ENCODE assay signal across 8 cellular contexts in genomic region chr1:65002156-65002507, GRCh38. TPM values are rescaled to one million over a fixed set of nuclear protein-coding genes. Genes with fewer than 3 reads are reported as not detected.
DNase-seq lines count a peak whose midpoint lies in the region; ATAC-seq, FAIRE-seq and TF ChIP-seq lines count a peak whose summit lies in the region.

No MANE protein-coding gene starts in this region.

- H3K27me3 Mint-ChIP-seq in activated naive CD4-positive, alpha-beta T cell treated with anti-CD3 and anti-CD28 coated beads for 36 hours (ENCODE audit: low read depth), result no peaks in the 10 kb centered on the region
- H3K27me3 Mint-ChIP-seq in astrocyte (ENCODE audit: low read depth, unreplicated experiment) (peaks cover 25% of the 10 kb centered on the region), type B pancreatic cell (peaks cover 49% of the 10 kb centered on the region)

- TF ChIP-seq CTCF in astrocyte (IDR thresholded peaks at IDR 0.05; ENCODE audit: insufficient read depth, low read depth, low read length) (no peak), right lobe of liver (IDR thresholded peaks at IDR 0.05) (no peak), type B pancreatic cell (conservative IDR thresholded peaks at IDR 0.05) (no peak)

- no peak for FAIRE-seq in astrocyte (lab: Jason Lieb, UNC)

- ATAC-seq in right lobe of liver (peak in 1 of 4 donors; percentile 10), HG02938 (IDR thresholded peaks at IDR 0.05; ENCODE audit: unreplicated experiment) (no peak)

- H3K4me2 ChIP-seq in astrocyte (ENCODE audit: low read length), result peak overlapping the region; percentile 88

- H3K4me1 ChIP-seq in astrocyte (ENCODE audit: insufficient read depth, low read length), result peaks cover 15% of the 10 kb centered on the region
- peaks cover 0 to 9% (median 3%) of the 10 kb centered on the region in 4 donors for H3K4me1 ChIP-seq in right lobe of liver

- H3K9ac ChIP-seq in astrocyte (ENCODE audit: low read length), result peak overlapping the region; percentile 81

- H3K36me3 Mint-ChIP-seq in activated naive CD4-positive, alpha-beta T cell treated with anti-CD3 and anti-CD28 coated beads for 36 hours (ENCODE audit: low read depth), result no peaks in the 10 kb centered on the region
- H3K36me3 Mint-ChIP-seq in astrocyte (ENCODE audit: low read depth, unreplicated experiment), result peaks cover 2% of the 10 kb centered on the region
- H3K36me3 Mint-ChIP-seq in type B pancreatic cell, result peaks cover 7% of the 10 kb centered on the region

- H3K27ac Mint-ChIP-seq in activated naive CD4-positive, alpha-beta T cell treated with anti-CD3 and anti-CD28 coated beads for 36 hours, result peak overlapping the region; percentile 88
- no peak overlapping the region for H3K27ac Mint-ChIP-seq in astrocyte (ENCODE audit: unreplicated experiment)
- H3K27ac Mint-ChIP-seq in type B pancreatic cell, result peak overlapping the region; percentile 61

- H3K9me3 Mint-ChIP-seq in activated naive CD4-positive, alpha-beta T cell treated with anti-CD3 and anti-CD28 coated beads for 36 hours, result peaks cover 11% of the 10 kb centered on the region
- H3K9me3 Mint-ChIP-seq in astrocyte (ENCODE audit: unreplicated experiment), result peaks cover 14% of the 10 kb centered on the region
- peaks cover 10% of the 10 kb centered on the region for H3K9me3 Mint-ChIP-seq in type B pancreatic cell

- intact Hi-C loops in activated naive CD4-positive, alpha-beta T cell treated with anti-CD3 and anti-CD28 coated beads for 36 hours (cut with micrococcal nuclease), result loop anchor here (1.0 to 5.0 kb wide), 11 partner anchors 8 to 460 kb away; partner anchors contain the start of genes LEPR, LEPROT and RAVER2
- intact Hi-C loops in right lobe of liver (cut with DNase I), result no loop called here

- no peak for TF ChIP-seq POLR2A in right lobe of liver (IDR thresholded peaks at IDR 0.05)

- no peaks in the 10 kb centered on the region for H3K79me2 ChIP-seq in astrocyte (ENCODE audit: insufficient read depth, low read length)

- peaks cover 35% of the 10 kb centered on the region for H3K4me1 Mint-ChIP-seq in activated naive CD4-positive, alpha-beta T cell treated with anti-CD3 and anti-CD28 coated beads for 36 hours (ENCODE audit: low read depth)
- H3K4me1 Mint-ChIP-seq in astrocyte (ENCODE audit: low read depth, unreplicated experiment), result peaks cover 4% of the 10 kb centered on the region
- peaks cover 14% of the 10 kb centered on the region for H3K4me1 Mint-ChIP-seq in type B pancreatic cell (ENCODE audit: unreplicated experiment)

- peak overlapping the region; percentile 65 for H3K4me3 ChIP-seq in astrocyte (ENCODE audit: insufficient read depth, low read depth, low read length)
- peak overlapping the region; percentile 49 to 71 (median 51) for H3K4me3 ChIP-seq in right lobe of liver

- peak overlapping the region; percentile 82 for H3K4me3 Mint-ChIP-seq in activated naive CD4-positive, alpha-beta T cell treated with anti-CD3 and anti-CD28 coated beads for 36 hours
- peak overlapping the region; percentile 76 for H3K4me3 Mint-ChIP-seq in astrocyte (ENCODE audit: unreplicated experiment)
- peak overlapping the region; percentile 74 for H3K4me3 Mint-ChIP-seq in type B pancreatic cell

- no peaks in the 10 kb centered on the region for H4K20me1 ChIP-seq in astrocyte (ENCODE audit: insufficient read depth, low read length)

- no peaks in the 10 kb centered on the region for H3K9me3 ChIP-seq in astrocyte (ENCODE audit: insufficient read depth, low read depth, low read length)
- H3K9me3 ChIP-seq in right lobe of liver, result no peaks in the 10 kb centered on the region

- 50% methylated on average over 10 of the region's 12 CpGs for WGBS in right lobe of liver (ENCODE audit: insufficient coverage, low coverage, low lambda C conversion rate, missing lambda C conversion rate)

- CTCF ChIA-PET in activated naive CD4-positive, alpha-beta T cell treated with anti-CD3 and anti-CD28 coated beads for 36 hours (lab: Charles Lee), result interaction anchor here (0.5 to 2.2 kb wide), 7 partner anchors 19 to 175 kb away, joined by 3 to 10 read pairs (median 3); partner anchors contain the start of gene JAK1

- H3K36me3 ChIP-seq in astrocyte (ENCODE audit: insufficient read depth, low read length), result no peaks in the 10 kb centered on the region
- no peaks in the 10 kb centered on the region for H3K36me3 ChIP-seq in right lobe of liver

- DNase-seq in activated naive CD4-positive, alpha-beta T cell treated with anti-CD3 and anti-CD28 coated beads for 36 hours, result no peak
- DNase-seq in activated naive CD4-positive, alpha-beta T cell treated with Interleukin-2 at 50 U/mL for 16 hours, result no peak
- no peak for DNase-seq in astrocyte (ENCODE audit: low read depth)
- DNase-seq in right lobe of liver, result no peak
- DNase-seq in type B pancreatic cell (ENCODE audit: extremely low spot score, unreplicated experiment), result no peak
- DNase-seq in DMS53 treated with DMSO at 0.1 percent for 48 hours (lab: John Stamatoyannopoulos, UW; ENCODE audit: unreplicated experiment), result no peak
- DNase-seq in HUDEP-2 (lab: John Stamatoyannopoulos, UW; ENCODE audit: unreplicated experiment in 76 of 76), result no peak

- H2AFZ ChIP-seq in astrocyte (ENCODE audit: low read depth, low read length), result peak overlapping the region; percentile 90

- peak overlapping the region; percentile 86 for H3K27ac ChIP-seq in astrocyte (ENCODE audit: low read depth, low read length)
- H3K27ac ChIP-seq in right lobe of liver, result peak overlapping the region; percentile 94 to 95 (median 94)

- H3K27me3 ChIP-seq in astrocyte (ENCODE audit: insufficient read depth, low read length) (no peaks in the 10 kb centered on the region), right lobe of liver (no peaks in the 10 kb centered on the region)

RNA-seq across cellular contexts. Expression of gene JAK1, which starts 35.8 kb away (rescaled TPM):
- 100 to 1,000 TPM; 139 to 140 TPM for total RNA-seq in activated naive CD4-positive, alpha-beta T cell treated with anti-CD3 and anti-CD28 coated beads for 36 hours
- total RNA-seq in astrocyte, result 80.7 and 87.0 TPM in 2 replicates
- 10 to 100 TPM; 48.0 to 71.6 (median 66.5) TPM for total RNA-seq in right lobe of liver
- total RNA-seq in type B pancreatic cell (ENCODE audit: low replicate concordance), result 54.8 and 57.2 TPM in 2 replicates
